Comparison of ENCODE assay signal across 8 cellular contexts in genomic region chr10:1048349-1048731, GRCh38. TPM values are rescaled to one million over a fixed set of nuclear protein-coding genes. Genes with fewer than 3 reads are reported as not detected.
A peak's percentile ranks its signal among the peaks of the same experiment; 100 is the strongest.
DNase-seq lines count a peak whose midpoint lies in the region; ATAC-seq and TF ChIP-seq lines count a peak whose summit lies in the region.

No MANE protein-coding gene starts in this region.

- intact Hi-C loops in left lung (cut with DNase I) = no loop called here

- H3K27me3 ChIP-seq in MM.1S (replicated peaks; ENCODE audit: insufficient read depth, low read length) = no peaks in the 10 kb centered on the region
- H3K27me3 ChIP-seq in left lung = no peaks in the 10 kb centered on the region
- H3K27me3 ChIP-seq in stomach smooth muscle (ENCODE audit: control insufficient read depth in 1 of 2, insufficient read depth in 2 of 2, low read length in 2 of 2) = no peaks in the 10 kb centered on the region

- H3K4me2 ChIP-seq in MM.1S (ENCODE audit: low read depth, low read length) = peak overlapping the region; percentile 82

- peak overlapping the region; percentile 97 for H3K9ac ChIP-seq in MM.1S (ENCODE audit: low read length)
- peak overlapping the region; percentile 81 to 92 for H3K9ac ChIP-seq in stomach smooth muscle (ENCODE audit: low read length in 2 of 2)

- H3K4me1 ChIP-seq in MM.1S (ENCODE audit: low read length) (peaks cover 33% of the 10 kb centered on the region; the same call in 1 of the 2 replicates), left lung (peaks cover 9 to 69% of the 10 kb centered on the region in 2 donors), stomach smooth muscle (ENCODE audit: control insufficient read depth, insufficient read depth, low read length) (peaks cover 16% of the 10 kb centered on the region)

- TF ChIP-seq CTCF in MM.1S (IDR thresholded peaks at IDR 0.05; ENCODE audit: low read length) (no peak), cardiac fibroblast (IDR thresholded peaks at IDR 0.05; ENCODE audit: low read depth, low read length) (no peak), left lung (IDR thresholded peaks at IDR 0.05) (no peak)

- peak overlapping the region; percentile 99 for H3K4me3 ChIP-seq in MM.1S (ENCODE audit: low read length)
- peak overlapping the region; percentile 76 to 81 for H3K4me3 ChIP-seq in cardiac fibroblast (replicated peaks in 1 of 2; ENCODE audit: low read depth in 2 of 2, low read length in 2 of 2)
- peak overlapping the region; percentile 52 to 89 for H3K4me3 ChIP-seq in left lung
- H3K4me3 ChIP-seq in stomach smooth muscle (ENCODE audit: low read length in 2 of 2) = peak overlapping the region; percentile 92 to 94

- H3K9me3 ChIP-seq in MM.1S (replicated peaks; ENCODE audit: insufficient read depth, low read length) = no peaks in the 10 kb centered on the region
- no peaks in the 10 kb centered on the region for H3K9me3 ChIP-seq in left lung
- H3K9me3 ChIP-seq in stomach smooth muscle (ENCODE audit: control insufficient read depth in 2 of 2, low read length in 2 of 2) = no peaks in the 10 kb centered on the region

- ATAC-seq in left lung (no peak), HG02610 (IDR thresholded peaks at IDR 0.05; ENCODE audit: unreplicated experiment) (no peak)

- H3K79me2 ChIP-seq in MM.1S (ENCODE audit: low read length) = peaks cover 74% of the 10 kb centered on the region

- H3K36me3 ChIP-seq in MM.1S (replicated peaks; ENCODE audit: insufficient read depth, low read length) = no peaks in the 10 kb centered on the region
- peaks cover 0 to 6% of the 10 kb centered on the region in 2 donors for H3K36me3 ChIP-seq in left lung
- peaks cover 3 to 12% of the 10 kb centered on the region in 2 donors for H3K36me3 ChIP-seq in stomach smooth muscle (ENCODE audit: control insufficient read depth in 2 of 2, insufficient read depth in 2 of 2, low read length in 2 of 2)

- H2AFZ ChIP-seq in MM.1S (ENCODE audit: low read length) = peak overlapping the region; percentile 32; the same call in 1 of the 2 replicates

- H3K27ac ChIP-seq in MM.1S (ENCODE audit: low read length) (peak overlapping the region; percentile 99), left lung (peak overlapping the region; percentile 97 to 100), stomach smooth muscle (ENCODE audit: low read length) (peak overlapping the region; percentile 99)

- H3F3A ChIP-seq in MM.1S (ENCODE audit: insufficient read depth, low read length) = peaks cover 36% of the 10 kb centered on the region

- DNase-seq in NCI-H345 (lab: John Stamatoyannopoulos, UW) (peak; percentile 60), NCI-H345 treated with DMSO at 0.1 percent for 48 hours (lab: John Stamatoyannopoulos, UW; ENCODE audit: unreplicated experiment) (no peak), MM.1S (peak; percentile 27), cardiac fibroblast (ENCODE audit: low read depth in 2 of 2) (peak; percentile 49 to 50), left lung (peak in 1 of 2 donors; percentile 52), epidermal melanocyte (ENCODE audit: insufficient read length, low spot score) (no peak)

- no peaks in the 10 kb centered on the region for H4K20me1 ChIP-seq in MM.1S (ENCODE audit: insufficient read depth, low read length)

- H3K9me2 ChIP-seq in MM.1S (replicated peaks; ENCODE audit: insufficient read depth, low read length) = no peaks in the 10 kb centered on the region

RNA-seq across cellular contexts. Expression of gene IDI1, which starts 0.6 kb away (rescaled TPM):
- 100 to 1,000 TPM in 1 of 2 donors, 10 to 100 TPM in 1; 61.1 to 101 TPM for total RNA-seq in left lung

RNA-seq across cellular contexts. Expression of gene WDR37, which starts 7.8 kb away (rescaled TPM):
- total RNA-seq in left lung = 10 to 100 TPM; 16.1 to 23.8 TPM

RNA-seq across cellular contexts. Expression of gene IDI2, which starts 22.7 kb away (rescaled TPM):
- not detected for total RNA-seq in left lung

Comparison
In these comparisons a context has a peak if more than half of its experiments do, and no peak if none do; other contexts are left out.
1. DNase-seq: peak in NCI-H345 (single experiment), MM.1S (single experiment) and cardiac fibroblast (2 of 2); none in NCI-H345 treated with DMSO at 0.1 percent for 48 hours (single experiment) and epidermal melanocyte (single experiment).
2. Peak in every context shown above with its lines, with median percentiles within 50 percentile points of each other: H3K27ac ChIP-seq and H3K4me3 ChIP-seq.